ENCODE assay signal across 8 cellular contexts in genomic region chr7:43584200-43584586, GRCh38. TPM values are rescaled to one million over a fixed set of nuclear protein-coding genes. Genes with fewer than 3 reads are reported as not detected.
DNase-seq lines count a peak whose midpoint lies in the region; ATAC-seq and TF ChIP-seq lines count a peak whose summit lies in the region.

No MANE protein-coding gene starts in this region.

- no peak for ATAC-seq in activated CD8-positive, alpha-beta T cell treated with anti-CD3 and anti-CD28 coated beads for 36 hours
- ATAC-seq in natural killer cell treated with Interleukin-12 subunit alpha and Interleukin-12 subunit beta and Interleukin-15 and Interleukin-18, amount 100 ng/mL, for 72 hours, result no peak
- no peak for ATAC-seq in HG03196 (IDR thresholded peaks at IDR 0.05; ENCODE audit: unreplicated experiment)

- peaks cover 57% of the 10 kb centered on the region for H3K79me2 ChIP-seq in Loucy (ENCODE audit: insufficient read depth, low read length)

- peaks cover 7% of the 10 kb centered on the region for H3F3A ChIP-seq in Loucy (ENCODE audit: low read depth)

- peaks cover 25% of the 10 kb centered on the region for H3K4me1 ChIP-seq in Caco-2
- peaks cover 48% of the 10 kb centered on the region for H3K4me1 ChIP-seq in Loucy (ENCODE audit: insufficient read depth, low read length, poor library complexity, severe bottlenecking)
- H3K4me1 ChIP-seq in esophagus squamous epithelium, result peaks cover 9 to 51% (median 18%) of the 10 kb centered on the region in 3 donors

- peaks cover 18% of the 10 kb centered on the region for H3K36me3 Mint-ChIP-seq in Caco-2 (ENCODE audit: insufficient read depth, unreplicated experiment)
- H3K36me3 Mint-ChIP-seq in activated CD8-positive, alpha-beta T cell treated with anti-CD3 and anti-CD28 coated beads for 36 hours (ENCODE audit: low read depth), result peaks cover 8% of the 10 kb centered on the region
- H3K36me3 Mint-ChIP-seq in natural killer cell treated with Interleukin-12 subunit alpha and Interleukin-12 subunit beta and Interleukin-15 and Interleukin-18, amount 100 ng/mL, for 72 hours, result peaks cover 10% of the 10 kb centered on the region

- CTCF ChIA-PET in Caco-2 (lab: Charles Lee), result interaction anchor here (0.7 to 3.4 kb wide), 3 partner anchors 37 to 136 kb away, joined by 3 to 129 read pairs (median 14); no protein-coding TSS in a partner anchor
- CTCF ChIA-PET in activated CD8-positive, alpha-beta T cell treated with anti-CD3 and anti-CD28 coated beads for 36 hours (lab: Charles Lee), result interaction anchor here (1.5 to 12.9 kb wide), 10 partner anchors 11 to 254 kb away, joined by 4 to 452 read pairs (median 94); no protein-coding TSS in a partner anchor

- intact Hi-C loops in Caco-2 (cut with micrococcal nuclease; ENCODE audit: unreplicated experiment), result loop anchor here (1.0 to 5.0 kb wide), 3 partner anchors 9 to 358 kb away; no protein-coding TSS in a partner anchor
- intact Hi-C loops in activated CD8-positive, alpha-beta T cell treated with anti-CD3 and anti-CD28 coated beads for 36 hours (cut with micrococcal nuclease), result loop anchor here (5.0 kb wide), 1 partner anchor 138 kb away; no protein-coding TSS in a partner anchor
- intact Hi-C loops in esophagus squamous epithelium (cut with DNase I), result loop anchor here (5.0 to 10.0 kb wide), 3 partner anchors 61 to 251 kb away; no protein-coding TSS in a partner anchor

- DNase-seq in Caco-2, result peak in 1 of 2 experiments; percentile 34
- DNase-seq in activated CD8-positive, alpha-beta T cell treated with anti-CD3 and anti-CD28 coated beads for 36 hours, result peak; percentile 61
- DNase-seq in esophagus squamous epithelium (lab: John Stamatoyannopoulos, UW), result no peak
- no peak for DNase-seq in natural killer cell treated with Interleukin-12 subunit alpha and Interleukin-12 subunit beta and Interleukin-15 and Interleukin-18, amount 100 ng/mL, for 72 hours (ENCODE audit: low spot score)
- no peak for DNase-seq in NCI-H2107 treated with DMSO at 0.1 percent for 48 hours (lab: John Stamatoyannopoulos, UW; ENCODE audit: unreplicated experiment)
- no peak for DNase-seq in iPS-NIHi7 (ENCODE audit: extremely low spot score)

- H3K9me3 ChIP-seq in Caco-2, result no peaks in the 10 kb centered on the region
- H3K9me3 ChIP-seq in Loucy (ENCODE audit: insufficient read depth, low read depth, low read length), result no peaks in the 10 kb centered on the region
- H3K9me3 ChIP-seq in esophagus squamous epithelium, result no peaks in the 10 kb centered on the region

- H3K27me3 ChIP-seq in Caco-2 (replicated peaks; ENCODE audit: control insufficient read depth, insufficient read depth, low read length), result no peaks in the 10 kb centered on the region
- no peaks in the 10 kb centered on the region for H3K27me3 ChIP-seq in Loucy (ENCODE audit: insufficient read depth, low read length, poor library complexity, severe bottlenecking)
- peaks cover 0 to 9% (median 0%) of the 10 kb centered on the region in 4 donors for H3K27me3 ChIP-seq in esophagus squamous epithelium

- no peaks in the 10 kb centered on the region for H3K27me3 Mint-ChIP-seq in Caco-2 (ENCODE audit: insufficient read depth, unreplicated experiment)
- peaks cover 2% of the 10 kb centered on the region for H3K27me3 Mint-ChIP-seq in activated CD8-positive, alpha-beta T cell treated with anti-CD3 and anti-CD28 coated beads for 36 hours
- H3K27me3 Mint-ChIP-seq in natural killer cell treated with Interleukin-12 subunit alpha and Interleukin-12 subunit beta and Interleukin-15 and Interleukin-18, amount 100 ng/mL, for 72 hours, result peaks cover 10 to 17% of the 10 kb centered on the region in 2 donors

- no peak for TF ChIP-seq CTCF in Caco-2 (IDR thresholded peaks at IDR 0.05; ENCODE audit: insufficient read depth in 1 of 2, low read depth in 1 of 2, low read length in 1 of 2, severe bottlenecking in 1 of 2, unreplicated experiment in 1 of 2)
- TF ChIP-seq CTCF in Loucy (conservative IDR thresholded peaks at IDR 0.05; ENCODE audit: low read length), result no peak
- no peak for TF ChIP-seq CTCF in activated CD8-positive, alpha-beta T cell treated with anti-CD3 and anti-CD28 coated beads for 36 hours (IDR thresholded peaks at IDR 0.05)
- TF ChIP-seq CTCF in esophagus squamous epithelium (IDR thresholded peaks at IDR 0.05), result no peak

- peak overlapping the region; percentile 89 for H3K4me3 Mint-ChIP-seq in Caco-2 (ENCODE audit: unreplicated experiment)
- H3K4me3 Mint-ChIP-seq in activated CD8-positive, alpha-beta T cell treated with anti-CD3 and anti-CD28 coated beads for 36 hours, result peak overlapping the region; percentile 93
- H3K4me3 Mint-ChIP-seq in natural killer cell treated with Interleukin-12 subunit alpha and Interleukin-12 subunit beta and Interleukin-15 and Interleukin-18, amount 100 ng/mL, for 72 hours, result peak overlapping the region; percentile 96

- peak overlapping the region; percentile 94 to 99 (median 96) for H3K27ac ChIP-seq in esophagus squamous epithelium

- peak overlapping the region; percentile 91 for H3K4me2 ChIP-seq in Loucy (ENCODE audit: low read depth, low read length, poor library complexity, severe bottlenecking)

- no peak for TF ChIP-seq POLR2A in esophagus squamous epithelium (IDR thresholded peaks at IDR 0.05)

- peak overlapping the region; percentile 64 for H3K4me3 ChIP-seq in Caco-2 (ENCODE audit: low read depth, low read length)
- peak overlapping the region; percentile 88 for H3K4me3 ChIP-seq in Loucy (ENCODE audit: low read length, poor library complexity, severe bottlenecking)
- H3K4me3 ChIP-seq in esophagus squamous epithelium, result peak overlapping the region; percentile 91 to 93 (median 92)

- H2AFZ ChIP-seq in Loucy (ENCODE audit: low read length), result peak overlapping the region; percentile 39; the same call in 1 of the 2 replicates

- peaks cover 8% of the 10 kb centered on the region for H3K4me1 Mint-ChIP-seq in Caco-2 (ENCODE audit: low read depth, unreplicated experiment)
- peaks cover 25% of the 10 kb centered on the region for H3K4me1 Mint-ChIP-seq in activated CD8-positive, alpha-beta T cell treated with anti-CD3 and anti-CD28 coated beads for 36 hours (ENCODE audit: low read depth)
- peaks cover 33 to 53% of the 10 kb centered on the region in 2 donors for H3K4me1 Mint-ChIP-seq in natural killer cell treated with Interleukin-12 subunit alpha and Interleukin-12 subunit beta and Interleukin-15 and Interleukin-18, amount 100 ng/mL, for 72 hours (ENCODE audit: low read depth in 2 of 2)

- H3K9me2 ChIP-seq in Loucy (replicated peaks; ENCODE audit: low read depth, low read length), result no peaks in the 10 kb centered on the region

- peak overlapping the region; percentile 90 for H3K9ac ChIP-seq in Loucy (ENCODE audit: low read depth, low read length, poor library complexity, severe bottlenecking)

- no peaks in the 10 kb centered on the region for H3K9me3 Mint-ChIP-seq in Caco-2 (ENCODE audit: unreplicated experiment)
- H3K9me3 Mint-ChIP-seq in activated CD8-positive, alpha-beta T cell treated with anti-CD3 and anti-CD28 coated beads for 36 hours, result no peaks in the 10 kb centered on the region
- no peaks in the 10 kb centered on the region for H3K9me3 Mint-ChIP-seq in natural killer cell treated with Interleukin-12 subunit alpha and Interleukin-12 subunit beta and Interleukin-15 and Interleukin-18, amount 100 ng/mL, for 72 hours

- H4K20me1 ChIP-seq in Loucy (ENCODE audit: insufficient read depth, low read length, poor library complexity, severe bottlenecking), result peaks cover 53% of the 10 kb centered on the region

- POLR2A ChIA-PET in Caco-2 (lab: Charles Lee), result no interaction called here
- POLR2A ChIA-PET in activated CD8-positive, alpha-beta T cell treated with anti-CD3 and anti-CD28 coated beads for 36 hours (lab: Charles Lee), result interaction anchor here (0.6 to 8.0 kb wide), 18 partner anchors 8 to 319 kb away, joined by 3 to 159 read pairs (median 5); no protein-coding TSS in a partner anchor

- H3K36me3 ChIP-seq in Caco-2 (ENCODE audit: control insufficient read depth, insufficient read depth, low read length) (no peaks in the 10 kb centered on the region), Loucy (ENCODE audit: insufficient read depth, low read length) (no peaks in the 10 kb centered on the region), esophagus squamous epithelium (no peaks in the 10 kb centered on the region)

- peak overlapping the region; percentile 72 for H3K27ac Mint-ChIP-seq in Caco-2 (ENCODE audit: unreplicated experiment)
- H3K27ac Mint-ChIP-seq in activated CD8-positive, alpha-beta T cell treated with anti-CD3 and anti-CD28 coated beads for 36 hours, result peak overlapping the region; percentile 93
- H3K27ac Mint-ChIP-seq in natural killer cell treated with Interleukin-12 subunit alpha and Interleukin-12 subunit beta and Interleukin-15 and Interleukin-18, amount 100 ng/mL, for 72 hours, result peak overlapping the region; percentile 91 to 93

- BruUV-seq in Caco-2 (replicated peaks; lab: Mats Ljungman, UMichigan), result TSS peak; percentile 44

- 1 to 5% methylated on average over 8 of the region's 8 CpGs for WGBS in esophagus squamous epithelium, 2 donors

RNA-seq across cellular contexts. Expression of gene STK17A, which starts 1.3 kb away (rescaled TPM):
- total RNA-seq in Caco-2 (2022) (19.2 and 19.6 TPM in 2 replicates), esophagus squamous epithelium (10 to 100 TPM; 21.9 to 34.4 (median 22.8) TPM)
- total RNA-seq in activated CD8-positive, alpha-beta T cell treated with anti-CD3 and anti-CD28 coated beads for 36 hours, result 10 to 100 TPM; 42.4 to 46.1 TPM
- total RNA-seq in natural killer cell treated with Interleukin-12 subunit alpha and Interleukin-12 subunit beta and Interleukin-15 and Interleukin-18, amount 100 ng/mL, for 72 hours, result 10 to 100 TPM; 61.7 to 67.6 TPM
